16 cellular contexts compared by ENCODE assay signal in the genomic region with DNA sequence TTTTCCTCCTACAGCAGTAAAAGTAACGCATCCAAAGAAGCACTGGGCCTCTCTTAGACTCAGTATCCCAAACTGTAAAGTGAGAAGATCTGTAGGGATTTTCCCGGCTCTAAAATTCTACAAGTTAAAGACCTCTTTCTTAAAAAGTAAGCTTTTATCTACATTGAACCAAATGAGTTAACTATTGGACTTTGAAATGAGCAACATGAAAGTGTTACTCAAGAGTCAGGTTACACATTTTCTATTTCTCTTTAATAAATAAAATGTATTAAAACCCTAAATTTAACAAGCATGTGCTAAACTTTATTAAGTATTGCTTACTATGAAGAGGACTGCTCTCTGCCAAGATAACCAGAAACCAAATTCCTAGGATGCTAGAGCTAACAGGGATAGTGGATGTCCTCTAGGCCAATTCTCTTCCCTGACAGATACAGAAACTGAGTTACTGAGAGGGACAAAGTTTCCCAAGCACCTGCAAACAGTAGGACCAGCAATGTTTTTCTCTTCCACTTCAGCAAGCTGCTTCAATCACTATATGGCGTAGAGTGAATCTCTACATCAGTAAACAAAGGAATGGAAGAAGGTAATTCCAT. TPM values are rescaled to one million over a fixed set of nuclear protein-coding genes. Genes with fewer than 3 reads are reported as not detected.
DNase-seq lines count a peak whose midpoint lies in the region; ATAC-seq and TF ChIP-seq lines count a peak whose summit lies in the region.
"Had no signal": no experiment of that assay in that cellular context is flagged by ENCODE, and none has a peak within 500 bp of the region (broad histone marks: within the 10 kb centered on the region; RNA-seq: fewer than 3 reads in every experiment).

No MANE protein-coding gene starts in this region.

- no peak overlapping the region for H3K4me3 ChIP-seq in psoas muscle
- H3K4me3 ChIP-seq: GM23248 had no signal

- no peaks in the 10 kb centered on the region for H3K9me3 ChIP-seq in psoas muscle
- H3K9me3 ChIP-seq: Caco-2 had no signal

- DNase-seq in Right ventricle myocardium superior (no peak), left cardiac atrium (no peak), left lobe of liver (ENCODE audit: low spot score) (no peak), psoas muscle (no peak), NCI-H1105 treated with DMSO at 0.1 percent for 48 hours (lab: John Stamatoyannopoulos, UW) (no peak)
- DNase-seq: Caco-2; CD8-positive, alpha-beta memory T cell; DND-41; GDM1; GM23248 had no signal

- 16 to 79% (median 50%) methylated on average over 3 of the region's 3 CpGs for WGBS in psoas muscle, 3 donors

- no peaks in the 10 kb centered on the region for H3K36me3 ChIP-seq in psoas muscle (ENCODE audit: insufficient read depth in 1 of 2, low read depth in 1 of 2)

- H3K27me3 ChIP-seq in psoas muscle (ENCODE audit: insufficient read depth in 3 of 3, low read length in 2 of 3) = no peaks in the 10 kb centered on the region

- H3K27ac ChIP-seq in psoas muscle = peak overlapping the region; percentile 40
- H3K27ac ChIP-seq: 22Rv1, GM23248 had no signal

- TF ChIP-seq CTCF in psoas muscle (IDR thresholded peaks at IDR 0.05) = no peak

- H3K4me1 ChIP-seq in psoas muscle = peaks cover 58% of the 10 kb centered on the region
- H3K4me1 ChIP-seq: Caco-2 had no signal

- intact Hi-C loops in Right ventricle myocardium superior (cut with DNase I) = no loop called here
- intact Hi-C loops in left cardiac atrium (cut with DNase I) = no loop called here
- intact Hi-C loops in psoas muscle (cut with DNase I) = no loop called here

- ATAC-seq in Right ventricle myocardium superior (ENCODE audit: poor library complexity) (peak; percentile 39), left cardiac atrium (no peak), left lobe of liver (peak; percentile 63), psoas muscle (no peak), HG03159 (IDR thresholded peaks at IDR 0.05; ENCODE audit: unreplicated experiment) (no peak), HG03469 (IDR thresholded peaks at IDR 0.05; ENCODE audit: unreplicated experiment) (no peak)
- ATAC-seq: HCT116 had no signal

RNA-seq across cellular contexts. Expression of gene NFIB, which starts 21.7 kb away (rescaled TPM):
- total RNA-seq in Right ventricle myocardium superior (104 TPM), left cardiac atrium (100 to 1,000 TPM; 110 to 118 TPM), left lobe of liver (38.4 TPM), psoas muscle (10 to 100 TPM; 35.0 to 65.1 (median 47.3) TPM)
- 10 to 100 TPM in 1 of 3 donors, 1 to 10 TPM in 2; 5.8 to 17.1 (median 6.1) TPM for polyA plus RNA-seq in psoas muscle
- total RNA-seq: CD8-positive, alpha-beta memory T cell had no signal
- polyA plus RNA-seq: CD14-positive monocyte; CD8-positive, alpha-beta memory T cell; IgD-negative memory B cell had no signal

Comparison
In these comparisons a context has a peak if more than half of its experiments do, and no peak if none do; other contexts are left out.
1. ATAC-seq: peak in Right ventricle myocardium superior (single experiment) and left lobe of liver (single experiment); none in left cardiac atrium (0 of 2), psoas muscle (0 of 4), HG03159 (single experiment) and HG03469 (single experiment).